9 cellular contexts compared by ENCODE assay signal in genomic region chr17:59425085-59425901, GRCh38.
DNase-seq lines count a peak whose midpoint lies in the region; ATAC-seq, FAIRE-seq and TF ChIP-seq lines count a peak whose summit lies in the region.
"Had no signal": no experiment of that assay in that cellular context is flagged by ENCODE, and none has a peak within 500 bp of the region (broad histone marks: within the 10 kb centered on the region; RNA-seq: fewer than 3 reads in every experiment).

No MANE protein-coding gene starts in this region.

- H3K9me3 Mint-ChIP-seq in endodermal cell = no peaks in the 10 kb centered on the region
- no peaks in the 10 kb centered on the region for H3K9me3 Mint-ChIP-seq in stimulated activated effector memory CD8-positive, alpha-beta T cell treated with anti-CD3 and anti-CD28 coated beads, Interleukin-12 subunit alpha, Interleukin-12 subunit beta, amount 100 ng/mL, for 72 hours

- WGBS in endodermal cell (ENCODE audit: insufficient coverage in 1 of 2, insufficient read length in 1 of 2), 2 experiments = 86 to 87% methylated on average over 13 to 15 of the region's 16 CpGs

- no peak for ATAC-seq in stimulated activated effector memory CD8-positive, alpha-beta T cell treated with anti-CD3 and anti-CD28 coated beads, Interleukin-12 subunit alpha, Interleukin-12 subunit beta, amount 100 ng/mL, for 72 hours

- H3K4me1 Mint-ChIP-seq in endodermal cell = peaks cover 54% of the 10 kb centered on the region
- peaks cover 20% of the 10 kb centered on the region for H3K4me1 Mint-ChIP-seq in stimulated activated effector memory CD8-positive, alpha-beta T cell treated with anti-CD3 and anti-CD28 coated beads, Interleukin-12 subunit alpha, Interleukin-12 subunit beta, amount 100 ng/mL, for 72 hours

- H3K27ac ChIP-seq in endodermal cell (ENCODE audit: low read depth, low read length) (no peak overlapping the region), temporal lobe (ENCODE audit: low read depth, low read length) (peak overlapping the region; percentile 87)

- H3K36me3 ChIP-seq in endodermal cell (ENCODE audit: control insufficient read depth, insufficient read depth, low read length) = no peaks in the 10 kb centered on the region

- H3K9me3 ChIP-seq in endodermal cell (ENCODE audit: control insufficient read depth, low read length) = no peaks in the 10 kb centered on the region

- H3K36me3 Mint-ChIP-seq in endodermal cell (ENCODE audit: low read depth) = no peaks in the 10 kb centered on the region
- H3K36me3 Mint-ChIP-seq in stimulated activated effector memory CD8-positive, alpha-beta T cell treated with anti-CD3 and anti-CD28 coated beads, Interleukin-12 subunit alpha, Interleukin-12 subunit beta, amount 100 ng/mL, for 72 hours = no peaks in the 10 kb centered on the region

- TF ChIP-seq CTCF in endodermal cell (conservative IDR thresholded peaks at IDR 0.05) = no peak

- H3K4me3 ChIP-seq in endodermal cell (ENCODE audit: low read length) = no peak overlapping the region

- H3K27me3 Mint-ChIP-seq in endodermal cell (ENCODE audit: insufficient read depth) = peaks cover 11% of the 10 kb centered on the region

- H3K27me3 ChIP-seq in endodermal cell (ENCODE audit: control insufficient read depth, insufficient read depth, low read length, poor library complexity, severe bottlenecking) = no peaks in the 10 kb centered on the region

- H3K4me1 ChIP-seq in endodermal cell (ENCODE audit: control insufficient read depth, insufficient read depth, low read length) = peaks cover 40% of the 10 kb centered on the region

- no peak overlapping the region for H3K9ac ChIP-seq in endodermal cell (ENCODE audit: extremely low read depth, low read length, poor library complexity, severe bottlenecking)

- FAIRE-seq in HTR-8/SVneo (lab: Jason Lieb, UNC) = no peak

- DNase-seq in NOMO-1 (lab: John Stamatoyannopoulos, UW; ENCODE audit: unreplicated experiment in 2 of 2) (peak; percentile 34 to 46), endodermal cell (peak; percentile 69), lung microvascular endothelial cell (ENCODE audit: low read depth in 2 of 2) (peak; percentile 37 to 85), HTR-8/SVneo (ENCODE audit: insufficient read length, low spot score) (no peak), NCI-H1417 treated with DMSO at 0.1 percent for 48 hours (lab: John Stamatoyannopoulos, UW) (no peak)
- no peak for DNase-seq in stimulated activated effector memory CD8-positive, alpha-beta T cell treated with anti-CD3 and anti-CD28 coated beads, Interleukin-12 subunit alpha, Interleukin-12 subunit beta, amount 100 ng/mL, for 72 hours (ENCODE audit: low spot score in 2 of 2)
- DNase-seq in stimulated activated CD4-positive, alpha-beta T cell treated with anti-CD3 and anti-CD28 coated beads, Interleukin-4, amount 100 ng/mL, for 4 hours = no peak
- DNase-seq: head of caudate nucleus had no signal

- H3K4me3 Mint-ChIP-seq in endodermal cell = no peak overlapping the region
- no peak overlapping the region for H3K4me3 Mint-ChIP-seq in stimulated activated effector memory CD8-positive, alpha-beta T cell treated with anti-CD3 and anti-CD28 coated beads, Interleukin-12 subunit alpha, Interleukin-12 subunit beta, amount 100 ng/mL, for 72 hours

- H3K27ac Mint-ChIP-seq in endodermal cell = no peak overlapping the region
- no peak overlapping the region for H3K27ac Mint-ChIP-seq in stimulated activated effector memory CD8-positive, alpha-beta T cell treated with anti-CD3 and anti-CD28 coated beads, Interleukin-12 subunit alpha, Interleukin-12 subunit beta, amount 100 ng/mL, for 72 hours

Comparison
In these comparisons a context has a peak if more than half of its experiments do, and no peak if none do; other contexts are left out.
1. DNase-seq: peak in NOMO-1 (2 of 2), endodermal cell (single experiment) and lung microvascular endothelial cell (2 of 2); none in stimulated activated effector memory CD8-positive, alpha-beta T cell treated with anti-CD3 and anti-CD28 coated beads, Interleukin-12 subunit alpha, Interleukin-12 subunit beta, amount 100 ng/mL, for 72 hours (0 of 2), HTR-8/SVneo (single experiment), NCI-H1417 treated with DMSO at 0.1 percent for 48 hours (single experiment) and stimulated activated CD4-positive, alpha-beta T cell treated with anti-CD3 and anti-CD28 coated beads, Interleukin-4, amount 100 ng/mL, for 4 hours (0 of 2).